In genomic region chr2:15265889-15266288, GRCh38 we compare ENCODE assay signal across 15 cellular contexts.
DNase-seq lines count a peak whose midpoint lies in the region; ATAC-seq lines count a peak whose summit lies in the region.
"Had no signal": no experiment of that assay in that cellular context is flagged by ENCODE, and none has a peak within 500 bp of the region (broad histone marks: within the 10 kb centered on the region; RNA-seq: fewer than 3 reads in every experiment).

No MANE protein-coding gene starts in this region.

- DNase-seq in activated T-cell treated with anti-CD3 and anti-CD28 coated beads, Interleukin-2, amount 50 U/mL, for 24 hours, result no peak
- DNase-seq in activated T-cell treated with anti-CD3 and anti-CD28 coated beads, Interleukin-2, amount 50 U/mL, for 1 hour, result no peak
- peak; percentile 2 for DNase-seq in stimulated activated CD4-positive, alpha-beta T cell treated with anti-CD3 and anti-CD28 coated beads, Interleukin-1b, Interleukin-23, amount 100 ng/mL, for 48 hours
- DNase-seq in stimulated activated CD4-positive, alpha-beta T cell treated with anti-CD3 and anti-CD28 coated beads, Interleukin-4, amount 100 ng/mL, for 4 hours, result no peak
- DNase-seq in activated naive CD8-positive, alpha-beta T cell treated with anti-CD3 and anti-CD28 coated beads, Interleukin-2, amount 50 U/mL, for 24 hours, result peak; percentile 2
- no peak for DNase-seq in NCI-H2171 treated with DMSO at 0.1 percent for 48 hours (lab: John Stamatoyannopoulos, UW)
- DNase-seq: ACHN; BE2C; C1 segment of cervical spinal cord; Caco-2; CD4-positive, CD25-positive, alpha-beta regulatory T cell; GDM1; HCEC 1CT had no signal

- H3K9me3 Mint-ChIP-seq in activated T-cell treated with anti-CD3 and anti-CD28 coated beads, Interleukin-2, amount 50 U/mL, for 24 hours, result no peaks in the 10 kb centered on the region
- H3K9me3 Mint-ChIP-seq in activated naive CD8-positive, alpha-beta T cell treated with anti-CD3 and anti-CD28 coated beads, Interleukin-2, amount 50 U/mL, for 24 hours, result peaks cover under 1% of the 10 kb centered on the region
- H3K9me3 Mint-ChIP-seq: GM23338 had no signal

- no peaks in the 10 kb centered on the region for H3K27me3 Mint-ChIP-seq in activated T-cell treated with anti-CD3 and anti-CD28 coated beads, Interleukin-2, amount 50 U/mL, for 24 hours
- no peaks in the 10 kb centered on the region for H3K27me3 Mint-ChIP-seq in activated naive CD8-positive, alpha-beta T cell treated with anti-CD3 and anti-CD28 coated beads, Interleukin-2, amount 50 U/mL, for 24 hours
- H3K27me3 Mint-ChIP-seq: CD4-positive, CD25-positive, alpha-beta regulatory T cell had no signal

- peak; percentile 68 for ATAC-seq in activated naive CD8-positive, alpha-beta T cell treated with anti-CD3 and anti-CD28 coated beads, Interleukin-2, amount 50 U/mL, for 24 hours
- ATAC-seq in GM21360 (IDR thresholded peaks at IDR 0.05; ENCODE audit: unreplicated experiment), result no peak
- ATAC-seq: GM23338 had no signal

- H3K4me3 Mint-ChIP-seq in activated T-cell treated with anti-CD3 and anti-CD28 coated beads, Interleukin-2, amount 50 U/mL, for 24 hours, result no peak overlapping the region
- H3K4me3 Mint-ChIP-seq in activated naive CD8-positive, alpha-beta T cell treated with anti-CD3 and anti-CD28 coated beads, Interleukin-2, amount 50 U/mL, for 24 hours, result no peak overlapping the region
- H3K4me3 Mint-ChIP-seq: CD4-positive, CD25-positive, alpha-beta regulatory T cell; GM23338 had no signal

- H3K36me3 Mint-ChIP-seq in activated T-cell treated with anti-CD3 and anti-CD28 coated beads, Interleukin-2, amount 50 U/mL, for 24 hours (ENCODE audit: low read depth), result peaks cover 78% of the 10 kb centered on the region
- peaks cover 63% of the 10 kb centered on the region for H3K36me3 Mint-ChIP-seq in activated naive CD8-positive, alpha-beta T cell treated with anti-CD3 and anti-CD28 coated beads, Interleukin-2, amount 50 U/mL, for 24 hours (ENCODE audit: low read depth)

- peaks cover 7% of the 10 kb centered on the region for H3K4me1 Mint-ChIP-seq in activated T-cell treated with anti-CD3 and anti-CD28 coated beads, Interleukin-2, amount 50 U/mL, for 24 hours (ENCODE audit: low read depth)
- H3K4me1 Mint-ChIP-seq in activated naive CD8-positive, alpha-beta T cell treated with anti-CD3 and anti-CD28 coated beads, Interleukin-2, amount 50 U/mL, for 24 hours, result peaks cover 8% of the 10 kb centered on the region
- H3K4me1 Mint-ChIP-seq: CD4-positive, CD25-positive, alpha-beta regulatory T cell had no signal

- H3K27ac Mint-ChIP-seq in activated T-cell treated with anti-CD3 and anti-CD28 coated beads, Interleukin-2, amount 50 U/mL, for 24 hours, result peak overlapping the region; percentile 29
- H3K27ac Mint-ChIP-seq in activated naive CD8-positive, alpha-beta T cell treated with anti-CD3 and anti-CD28 coated beads, Interleukin-2, amount 50 U/mL, for 24 hours, result no peak overlapping the region
- H3K27ac Mint-ChIP-seq: CD4-positive, CD25-positive, alpha-beta regulatory T cell; GM23338 had no signal

Comparison
In these comparisons a context has a peak if more than half of its experiments do, and no peak if none do; other contexts are left out.
1. DNase-seq: peak in stimulated activated CD4-positive, alpha-beta T cell treated with anti-CD3 and anti-CD28 coated beads, Interleukin-1b, Interleukin-23, amount 100 ng/mL, for 48 hours (single experiment) and activated naive CD8-positive, alpha-beta T cell treated with anti-CD3 and anti-CD28 coated beads, Interleukin-2, amount 50 U/mL, for 24 hours (single experiment); none in activated T-cell treated with anti-CD3 and anti-CD28 coated beads, Interleukin-2, amount 50 U/mL, for 24 hours (single experiment), activated T-cell treated with anti-CD3 and anti-CD28 coated beads, Interleukin-2, amount 50 U/mL, for 1 hour (single experiment), stimulated activated CD4-positive, alpha-beta T cell treated with anti-CD3 and anti-CD28 coated beads, Interleukin-4, amount 100 ng/mL, for 4 hours (0 of 2) and NCI-H2171 treated with DMSO at 0.1 percent for 48 hours (single experiment).